Comparison of ENCODE assay signal across 8 cellular contexts in genomic region chr17:64506576-64507417, GRCh38. TPM values are rescaled to one million over a fixed set of nuclear protein-coding genes. Genes with fewer than 3 reads are reported as not detected.
DNase-seq lines count a peak whose midpoint lies in the region; ATAC-seq and TF ChIP-seq lines count a peak whose summit lies in the region.

Gene CEP95, plus strand, starts transcription at chr17:64506977. Its CDS starts 121 bp downstream, at chr17:64507098.

- no peak for TF ChIP-seq CTCF in HCT116 (IDR thresholded peaks at IDR 0.05 in 2 of 3, conservative IDR thresholded peaks at IDR 0.05 in 1 of 3; ENCODE audit: borderline replicate concordance in 1 of 3, insufficient read depth in 1 of 3, low read depth in 2 of 3, low read length in 2 of 3)

- CTCF ChIA-PET in HCT116 (lab: Charles Lee), result interaction anchor here (0.9 to 2.3 kb wide), 6 partner anchors 10 to 225 kb away, joined by 4 to 14 read pairs (median 6); partner anchors contain the start of gene POLG2

- peak within 1 kb of the TSS; percentile 87 for H3K4me2 ChIP-seq in HCT116 (ENCODE audit: low read length)

- no peak for TF ChIP-seq RAD21 in HCT116 (IDR thresholded peaks at IDR 0.05; ENCODE audit: low read depth)

- RAD21 ChIA-PET in HCT116 (lab: Charles Lee; ENCODE audit: low non-redundant PET in 1 of 2, low total read pairs in 2 of 2, uncharacterized antibody in 2 of 2, unreplicated experiment in 2 of 2), result interaction anchor here (0.8 to 1.2 kb wide), 2 partner anchors 10 to 87 kb away, joined by 3 to 5 read pairs; partner anchors contain the start of gene POLG2 (in 1 of the 2)

- DNase-seq in GDM1 (lab: John Stamatoyannopoulos, UW) (peak; percentile 99), HCT116 (ENCODE audit: low read depth, low spot score) (peak; percentile 98), MV-4-11 (lab: John Stamatoyannopoulos, UW) (peak; percentile 97), SJSA1 (ENCODE audit: low read depth in 1 of 2, low spot score in 2 of 2) (peak; percentile 100), foreskin melanocyte (peak; percentile 98), occipital lobe (lab: John Stamatoyannopoulos, UW) (peak; percentile 96)
- DNase-seq in activated naive CD4-positive, alpha-beta T cell (lab: John Stamatoyannopoulos, UW), result peak; percentile 99 to 100 (median 100)

- H3K4me1 ChIP-seq in HCT116 (ENCODE audit: control insufficient read depth in 1 of 2, insufficient read depth in 2 of 2, low read length in 2 of 2) (peaks cover 12 to 28% of the 10 kb centered on the region in 2 experiments), SJSA1 (replicated peaks) (peaks cover 30% of the 10 kb centered on the region)

- peak; percentile 43 for TF ChIP-seq POLR2A in HCT116 (IDR thresholded peaks at IDR 0.05; ENCODE audit: borderline replicate concordance, extremely low read depth, insufficient read depth, insufficient read length)

- H3K9me3 ChIP-seq in HCT116 (ENCODE audit: control insufficient read depth in 1 of 2, insufficient read depth in 1 of 2, low read depth in 1 of 2, low read length in 2 of 2) (no peaks in the 10 kb centered on the region), SJSA1 (replicated peaks) (no peaks in the 10 kb centered on the region)

- peak within 1 kb of the TSS; percentile 34 for H2AFZ ChIP-seq in HCT116 (ENCODE audit: low read depth, low read length, poor library complexity, severe bottlenecking)

- intact Hi-C loops in HCT116 (cut with micrococcal nuclease), result loop anchor here (1.0 to 5.0 kb wide), 2 partner anchors 9 to 141 kb away; partner anchors contain the start of gene POLG2

- POLR2A ChIA-PET in HCT116 (lab: Charles Lee), result interaction anchor here (0.7 to 3.1 kb wide), 30 partner anchors 10 to 438 kb away, joined by 3 to 119 read pairs (median 4); partner anchors contain the start of gene POLG2

- H3K4me3 ChIP-seq in HCT116 (replicated peaks in 1 of 2; ENCODE audit: low read depth in 1 of 2, low read length in 2 of 2) (peak within 1 kb of the TSS; percentile 93 to 95), SJSA1 (peak within 1 kb of the TSS; percentile 78)

- H3K36me3 ChIP-seq in HCT116 (ENCODE audit: control insufficient read depth in 1 of 2, insufficient read depth in 2 of 2, low read length in 2 of 2), result peaks cover 50 to 62% of the 10 kb centered on the region in 2 experiments
- H3K36me3 ChIP-seq in SJSA1, result peaks cover 78% of the 10 kb centered on the region

- peak; percentile 66 for ATAC-seq in HCT116

- H3K27me3 ChIP-seq in HCT116 (ENCODE audit: insufficient read depth, low read length), result no peaks in the 10 kb centered on the region
- no peaks in the 10 kb centered on the region for H3K27me3 ChIP-seq in SJSA1 (replicated peaks)

- H3K27ac ChIP-seq in HCT116 (ENCODE audit: low read depth, low read length), result peak within 1 kb of the TSS; percentile 90
- H3K27ac ChIP-seq in SJSA1, result peak within 1 kb of the TSS; percentile 97
- H3K27ac ChIP-seq in temporal lobe (ENCODE audit: low read depth, low read length), result peak within 1 kb of the TSS; percentile 99

- peaks cover 50% of the 10 kb centered on the region; the same call in 1 of the 2 replicates for H4K20me1 ChIP-seq in HCT116 (ENCODE audit: insufficient read depth)

- peaks cover 89% of the 10 kb centered on the region for H3K79me2 ChIP-seq in HCT116 (ENCODE audit: insufficient read depth, low read length)

- peak within 1 kb of the TSS; percentile 99 for H3K9ac ChIP-seq in HCT116 (ENCODE audit: low read length)

- H3K9me2 ChIP-seq in HCT116 (ENCODE audit: insufficient read depth), result no peaks in the 10 kb centered on the region

- no TSS peak for BruUV-seq in HCT116 (replicated peaks; lab: Mats Ljungman, UMichigan)

TF ChIP-seq in HCT116, 20 proteins besides CTCF, POLR2A, EP300 and RAD21:
- TF ChIP-seq EGR1 (IDR thresholded peaks at IDR 0.05; ENCODE audit: low read depth), result peak; percentile 84
- TF ChIP-seq EZH2phosphoT487 (IDR thresholded peaks at IDR 0.05; ENCODE audit: borderline replicate concordance), result no peak
- TF ChIP-seq, protein P1, sequence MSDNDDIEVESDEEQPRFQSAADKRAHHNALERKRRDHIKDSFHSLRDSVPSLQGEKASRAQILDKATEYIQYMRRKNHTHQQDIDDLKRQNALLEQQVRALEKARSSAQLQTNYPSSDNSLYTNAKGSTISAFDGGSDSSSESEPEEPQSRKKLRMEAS (IDR thresholded peaks at IDR 0.05), result peak; percentile 95
- TF ChIP-seq CEBPB (IDR thresholded peaks at IDR 0.05; ENCODE audit: low read depth), result no peak; the same call in 1 of the 2 replicates
- TF ChIP-seq JUND (IDR thresholded peaks at IDR 0.05), result peak; percentile 62; the same call in 1 of the 2 replicates
- TF ChIP-seq SRF (IDR thresholded peaks at IDR 0.05; ENCODE audit: low read depth), result peak; percentile 80
- TF ChIP-seq FOSL1 (IDR thresholded peaks at IDR 0.05; ENCODE audit: low read depth), result no peak; the same call in 1 of the 2 replicates
- TF ChIP-seq ZBTB33 (IDR thresholded peaks at IDR 0.05; ENCODE audit: extremely low read depth, insufficient replicate concordance, low read length), result peak; percentile 11
- no peak for TF ChIP-seq EZH2 (IDR thresholded peaks at IDR 0.05)
- TF ChIP-seq ELF1 (IDR thresholded peaks at IDR 0.05; ENCODE audit: borderline replicate concordance, low read depth), result peak; percentile 74; the same call in 1 of the 2 replicates
- TF ChIP-seq CBX3 (IDR thresholded peaks at IDR 0.05; ENCODE audit: low read depth), result peak; percentile 96
- TF ChIP-seq, protein P2, sequence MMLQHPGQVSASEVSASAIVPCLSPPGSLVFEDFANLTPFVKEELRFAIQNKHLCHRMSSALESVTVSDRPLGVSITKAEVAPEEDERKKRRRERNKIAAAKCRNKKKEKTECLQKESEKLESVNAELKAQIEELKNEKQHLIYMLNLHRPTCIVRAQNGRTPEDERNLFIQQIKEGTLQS (IDR thresholded peaks at IDR 0.05), result no peak; the same call in 1 of the 2 replicates
- TF ChIP-seq ZFX (IDR thresholded peaks at IDR 0.05), result peak; percentile 63
- peak; percentile 84 for TF ChIP-seq SIN3A (IDR thresholded peaks at IDR 0.05; ENCODE audit: low read depth)
- TF ChIP-seq POLR2AphosphoS5 (IDR thresholded peaks at IDR 0.05; ENCODE audit: low read depth, low read length), result peak; percentile 75; the same call in 1 of the 2 replicates
- peak; percentile 89 for TF ChIP-seq SP1 (IDR thresholded peaks at IDR 0.05; ENCODE audit: low read depth)
- TF ChIP-seq TCF7L2 (IDR thresholded peaks at IDR 0.05; ENCODE audit: borderline replicate concordance, extremely low read depth, insufficient read depth, insufficient read length), result peak; percentile 52

RNA-seq across cellular contexts. Expression of gene CEP95, which starts in this region (rescaled TPM):
- total RNA-seq in HCT116 (2021; ENCODE audit: unreplicated experiment) (77.0 TPM), occipital lobe (106 TPM), temporal lobe (70.6 TPM)
- 53.0 and 62.1 TPM in 2 replicates for polyA plus RNA-seq in HCT116 (2012)
- total RNA-seq in SJSA1 (2014; rRNA removed; shearing (Covaris generic)), result 32.5 and 36.7 TPM in 2 replicates

Comparison
In these comparisons a context has a peak if more than half of its experiments do, and no peak if none do; other contexts are left out.
1. Peak in every context shown above with its lines: DNase-seq, ATAC-seq, H3K4me3 ChIP-seq and H3K27ac ChIP-seq.